Comparison of ENCODE assay signal across 8 cellular contexts in genomic region chr7:44587843-44588711, GRCh38. TPM values are rescaled to one million over a fixed set of nuclear protein-coding genes. Genes with fewer than 3 reads are reported as not detected.
A peak's percentile ranks its signal among the peaks of the same experiment; 100 is the strongest.
DNase-seq lines count a peak whose midpoint lies in the region; ATAC-seq and TF ChIP-seq lines count a peak whose summit lies in the region.

No MANE protein-coding gene starts in this region.

- no peaks in the 10 kb centered on the region for H3K27me3 ChIP-seq in aorta (ENCODE audit: control insufficient read depth in 1 of 2, insufficient read depth in 2 of 2, low read length in 1 of 2)

- intact Hi-C loops in aorta (cut with DNase I): loop anchor here (1.0 to 10.0 kb wide), 5 partner anchors 259 to 547 kb away; no protein-coding TSS in a partner anchor

- no peaks in the 10 kb centered on the region for H3K36me3 Mint-ChIP-seq in naive B cell

- peaks cover 0 to 7% (median 5%) of the 10 kb centered on the region in 3 donors for H3K4me1 Mint-ChIP-seq in naive B cell

- 19% methylated on average over 6 of the region's 6 CpGs for WGBS in aorta, 2 donors

- H3K27me3 Mint-ChIP-seq in naive B cell: peaks cover 4 to 8% (median 5%) of the 10 kb centered on the region in 3 donors

- H3K9me3 Mint-ChIP-seq in naive B cell: no peaks in the 10 kb centered on the region

- DNase-seq in AG09309 (ENCODE audit: low read depth) (peak; percentile 39), NCI-H345 treated with DMSO at 0.1 percent for 48 hours (lab: John Stamatoyannopoulos, UW; ENCODE audit: unreplicated experiment) (peak; percentile 36), naive B cell (peak; percentile 49), aorta (no peak), NCI-H2227 treated with DMSO at 0.1 percent for 48 hours (lab: John Stamatoyannopoulos, UW) (no peak)
- peak; percentile 45 for DNase-seq in activated CD4-positive, CD25-positive, alpha-beta regulatory T cell treated with anti-CD3 and anti-CD28 coated beads, Interleukin-2, amount 50 U/mL, for 16 hours (ENCODE audit: low read depth, low spot score)
- DNase-seq in effector CD8-positive, alpha-beta T cell (lab: John Stamatoyannopoulos, UW): peak; percentile 28

- H3K4me1 ChIP-seq in aorta (ENCODE audit: control insufficient read depth in 1 of 2, insufficient read depth in 2 of 2, low read length in 2 of 2): no peaks in the 10 kb centered on the region

- no peaks in the 10 kb centered on the region for H3K36me3 ChIP-seq in aorta (ENCODE audit: control insufficient read depth in 1 of 2, insufficient read depth in 2 of 2, low read length in 1 of 2)

- TF ChIP-seq CTCF in AG09309 (IDR thresholded peaks at IDR 0.05; ENCODE audit: control insufficient read depth, insufficient read depth, low read depth, low read length, missing control alignments): peak; percentile 65

- H3K4me3 ChIP-seq in AG09309 (ENCODE audit: control insufficient read depth, low read depth, low read length) (no peak overlapping the region), aorta (ENCODE audit: low read length in 2 of 2) (no peak overlapping the region)

- ATAC-seq in GM21447 (IDR thresholded peaks at IDR 0.05; ENCODE audit: unreplicated experiment) (peak; percentile 77), naive B cell (ENCODE audit: low read depth in 2 of 2) (peak; percentile 69 to 81), aorta (ENCODE audit: low FRiP score) (peak; percentile 57)

- H3K27ac Mint-ChIP-seq in naive B cell: peak overlapping the region in 1 of 6 donors; percentile 62

- H3K27ac ChIP-seq in aorta (ENCODE audit: low read depth in 1 of 2, low read length in 2 of 2): no peak overlapping the region

- no peaks in the 10 kb centered on the region for H3K9me3 ChIP-seq in aorta (ENCODE audit: control insufficient read depth, low read length)

- H3K4me3 Mint-ChIP-seq in naive B cell: peak overlapping the region in 1 of 8 donors; percentile 17

RNA-seq across cellular contexts. Expression of gene TMED4, which starts 6.0 kb away (rescaled TPM):
- 10 to 100 TPM; 54.8 to 82.0 (median 67.3) TPM for polyA plus RNA-seq in naive B cell (ENCODE audit: low read depth in 6 of 6)
- 10 to 100 TPM; 62.2 to 66.8 TPM for total RNA-seq in aorta
- 10 to 100 TPM; 47.2 to 77.0 TPM for polyA plus RNA-seq in aorta

RNA-seq across cellular contexts. Expression of gene DDX56, which starts 14.4 kb away (rescaled TPM):
- polyA plus RNA-seq in naive B cell (ENCODE audit: low read depth in 6 of 6) (10 to 100 TPM; 26.9 to 50.8 (median 34.4) TPM), aorta (100 to 1,000 TPM in 1 of 2 donors, 10 to 100 TPM in 1; 23.3 to 153 TPM)
- 10 to 100 TPM; 44.7 to 56.8 TPM for total RNA-seq in aorta

RNA-seq across cellular contexts. Expression of gene OGDH, which starts 18.4 kb away (rescaled TPM):
- 10 to 100 TPM in 5 of 6 donors, 1 to 10 TPM in 1; 9.5 to 21.6 (median 20.1) TPM for polyA plus RNA-seq in naive B cell (ENCODE audit: low read depth in 6 of 6)
- total RNA-seq in aorta: 10 to 100 TPM; 84.7 to 95.3 TPM
- polyA plus RNA-seq in aorta: 10 to 100 TPM; 27.0 to 28.4 TPM

RNA-seq across cellular contexts. Expression of gene NPC1L1, which starts 46.9 kb away (rescaled TPM):
- polyA plus RNA-seq in naive B cell (ENCODE audit: low read depth in 6 of 6): not detected
- total RNA-seq in aorta: 1 to 10 TPM in 1 of 2 donors, under 1 TPM in 1; 0.39 to 1.1 TPM
- polyA plus RNA-seq in aorta: 1 to 10 TPM in 1 of 2 donors, under 1 TPM in 1; 0.79 to 6.1 TPM

Comparison
In these comparisons a context has a peak if more than half of its experiments do, and no peak if none do; other contexts are left out.
1. DNase-seq: peak in AG09309 (single experiment), NCI-H345 treated with DMSO at 0.1 percent for 48 hours (single experiment), activated CD4-positive, CD25-positive, alpha-beta regulatory T cell treated with anti-CD3 and anti-CD28 coated beads, Interleukin-2, amount 50 U/mL, for 16 hours (single experiment), effector CD8-positive, alpha-beta T cell (single experiment) and naive B cell (single experiment); none in aorta (0 of 2) and NCI-H2227 treated with DMSO at 0.1 percent for 48 hours (single experiment).
2. Peak in every context shown above with its lines, with median percentiles within 50 percentile points of each other: ATAC-seq.